26 cellular contexts compared by ENCODE assay signal in the genomic region with DNA sequence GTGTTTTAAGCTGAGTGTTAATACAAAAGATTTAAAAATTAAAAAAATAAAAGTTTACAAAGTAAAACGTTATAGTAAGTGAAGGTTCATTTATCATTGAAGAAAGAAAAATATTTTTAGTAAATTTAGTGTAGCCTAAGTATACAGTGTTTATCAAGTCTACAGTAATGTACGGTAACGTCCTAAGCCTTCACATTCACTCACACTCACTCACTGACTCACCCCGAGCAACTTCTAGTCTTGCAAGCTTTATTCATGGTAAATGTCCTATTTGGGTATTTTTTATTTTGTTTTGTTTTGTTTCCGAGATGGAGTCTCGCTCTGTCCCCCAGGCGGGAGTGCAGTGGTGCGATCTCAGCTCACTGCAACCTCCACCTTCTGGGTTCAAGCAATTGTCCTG. TPM values are rescaled to one million over a fixed set of nuclear protein-coding genes. Genes with fewer than 3 reads are reported as not detected.
A peak's percentile ranks its signal among the peaks of the same experiment; 100 is the strongest.
DNase-seq lines count a peak whose midpoint lies in the region; ATAC-seq, FAIRE-seq and TF ChIP-seq lines count a peak whose summit lies in the region.
"Had no signal": no experiment of that assay in that cellular context is flagged by ENCODE, and none has a peak within 500 bp of the region (broad histone marks: within the 10 kb centered on the region; RNA-seq: fewer than 3 reads in every experiment).

No MANE protein-coding gene starts in this region.

- WGBS in smooth muscle cell (ENCODE audit: low lambda C conversion rate) = 57% methylated on average over 8 of the region's 8 CpGs

- H3K9me2 ChIP-seq in PC-3 (replicated peaks; ENCODE audit: low read length) = no peaks in the 10 kb centered on the region

- no peak overlapping the region for H2AFZ ChIP-seq in smooth muscle cell (ENCODE audit: low read depth)
- no peak overlapping the region for H2AFZ ChIP-seq in PC-3 (ENCODE audit: low read length)

- peak; percentile 33 for DNase-seq in ELR (ENCODE audit: low read depth)
- DNase-seq in RKO (ENCODE audit: low spot score) = peak; percentile 17
- no peak for DNase-seq in smooth muscle cell (lab: John Stamatoyannopoulos, UW; ENCODE audit: unreplicated experiment)
- DNase-seq in PC-3 = no peak
- no peak for DNase-seq in activated T-cell treated with anti-CD3 and anti-CD28 coated beads, Interleukin-2, amount 50 U/mL, for 72 hours
- DNase-seq in activated CD4-positive, alpha-beta T cell treated with anti-CD3 and anti-CD28 coated beads, Interleukin-2, amount 50 U/mL, for 1 hour = no peak
- DNase-seq: BE2C; CD4-positive, CD25-positive, alpha-beta regulatory T cell; DMS79; H9; HFFc6; KBM-7; NCI-H1694; NCI-H2081; NCI-H2171; NCI-H345; NCI-H524; NCI-H774; NK-92 treated with Interleukin-12 subunit alpha and Interleukin-12 subunit beta, amount 100 ng/mL, for 24 hours; Peyer's patch had no signal

- no peaks in the 10 kb centered on the region for H3K27me3 ChIP-seq in smooth muscle cell (ENCODE audit: low read depth)
- no peaks in the 10 kb centered on the region for H3K27me3 ChIP-seq in PC-3 (ENCODE audit: low read length)
- H3K27me3 ChIP-seq: BE2C, Peyer's patch, SJSA1 had no signal

- H3K4me1 Mint-ChIP-seq in activated T-cell treated with anti-CD3 and anti-CD28 coated beads, Interleukin-2, amount 50 U/mL, for 72 hours (ENCODE audit: low read depth) = peaks cover 31% of the 10 kb centered on the region

- BruUV-seq in PC-3 (replicated peaks; lab: Mats Ljungman, UMichigan) = no TSS peak

- H3K27ac Mint-ChIP-seq in activated T-cell treated with anti-CD3 and anti-CD28 coated beads, Interleukin-2, amount 50 U/mL, for 72 hours = no peak overlapping the region
- H3K27ac Mint-ChIP-seq: H9, HFFc6 had no signal

- intact Hi-C loops in PC-3 (cut with micrococcal nuclease) = no loop called here

- peak; percentile 12 for FAIRE-seq in endometrium (lab: Jason Lieb, UNC)
- FAIRE-seq: A549, HepG2 had no signal

- no peaks in the 10 kb centered on the region for H3K27me3 Mint-ChIP-seq in activated T-cell treated with anti-CD3 and anti-CD28 coated beads, Interleukin-2, amount 50 U/mL, for 72 hours (ENCODE audit: low read depth)
- H3K27me3 Mint-ChIP-seq: CD4-positive, CD25-positive, alpha-beta regulatory T cell had no signal

- H3F3A ChIP-seq in smooth muscle cell (ENCODE audit: low read depth) = peaks cover 4% of the 10 kb centered on the region
- H3F3A ChIP-seq in PC-3 (ENCODE audit: low read length, unreplicated experiment) = no peaks in the 10 kb centered on the region

- no peaks in the 10 kb centered on the region for H3K79me2 ChIP-seq in smooth muscle cell (ENCODE audit: low read depth)
- H3K79me2 ChIP-seq in PC-3 (ENCODE audit: low read length) = no peaks in the 10 kb centered on the region

- H3K9me3 Mint-ChIP-seq in activated T-cell treated with anti-CD3 and anti-CD28 coated beads, Interleukin-2, amount 50 U/mL, for 72 hours = no peaks in the 10 kb centered on the region
- H3K9me3 Mint-ChIP-seq: CD4-positive, CD25-positive, alpha-beta regulatory T cell; H9; HFFc6 had no signal

- no peak overlapping the region for H3K4me3 Mint-ChIP-seq in activated T-cell treated with anti-CD3 and anti-CD28 coated beads, Interleukin-2, amount 50 U/mL, for 72 hours
- H3K4me3 Mint-ChIP-seq: CD4-positive, CD25-positive, alpha-beta regulatory T cell; H9; HFFc6 had no signal

- no peak overlapping the region for H3K9ac ChIP-seq in smooth muscle cell (ENCODE audit: low read depth)
- H3K9ac ChIP-seq in PC-3 (ENCODE audit: low read length) = no peak overlapping the region

- peaks cover 7% of the 10 kb centered on the region for H3K4me1 ChIP-seq in smooth muscle cell (ENCODE audit: low read depth)
- peaks cover 6% of the 10 kb centered on the region; the same call in 1 of the 2 replicates for H3K4me1 ChIP-seq in PC-3 (ENCODE audit: insufficient read depth, low read length)
- H3K4me1 ChIP-seq: BE2C had no signal

- no peaks in the 10 kb centered on the region for H3K9me3 ChIP-seq in smooth muscle cell (replicated peaks; ENCODE audit: low read depth)
- H3K9me3 ChIP-seq in PC-3 (ENCODE audit: low read length) = no peaks in the 10 kb centered on the region
- H3K9me3 ChIP-seq: A549, BE2C, Peyer's patch, SJSA1 had no signal

- H3K36me3 Mint-ChIP-seq in activated T-cell treated with anti-CD3 and anti-CD28 coated beads, Interleukin-2, amount 50 U/mL, for 72 hours (ENCODE audit: insufficient read depth in 2 of 2) = peaks cover 0 to 2% of the 10 kb centered on the region in 2 donors
- H3K36me3 Mint-ChIP-seq: CD4-positive, CD25-positive, alpha-beta regulatory T cell had no signal

- TF ChIP-seq CTCF in smooth muscle cell (IDR thresholded peaks at IDR 0.05; ENCODE audit: borderline replicate concordance, insufficient read depth, poor library complexity, severe bottlenecking) (no peak), PC-3 (conservative IDR thresholded peaks at IDR 0.05; ENCODE audit: low read depth, low read length) (no peak)

- POLR2A ChIA-PET in PC-3 (lab: Charles Lee; ENCODE audit: unreplicated experiment) = no interaction called here

- H3K4me3 ChIP-seq in smooth muscle cell (no peak overlapping the region), PC-3 (ENCODE audit: low read length) (no peak overlapping the region)
- H3K4me3 ChIP-seq: A549, Peyer's patch, SJSA1 had no signal

- H3K4me2 ChIP-seq in smooth muscle cell (peak overlapping the region; percentile 19), PC-3 (ENCODE audit: low read length) (no peak overlapping the region)
- H3K4me2 ChIP-seq: A549 had no signal

- no peaks in the 10 kb centered on the region for H4K20me1 ChIP-seq in smooth muscle cell (ENCODE audit: low read depth)
- no peaks in the 10 kb centered on the region for H4K20me1 ChIP-seq in PC-3 (ENCODE audit: low read length)

- H3K36me3 ChIP-seq in smooth muscle cell (ENCODE audit: low read depth) (no peaks in the 10 kb centered on the region), PC-3 (ENCODE audit: low read depth, low read length) (no peaks in the 10 kb centered on the region)
- H3K36me3 ChIP-seq: BE2C, Peyer's patch, SJSA1 had no signal

- H3K27ac ChIP-seq in smooth muscle cell (ENCODE audit: low read depth) (peak overlapping the region; percentile 70), PC-3 (ENCODE audit: low read length) (no peak overlapping the region)
- H3K27ac ChIP-seq: A549, Peyer's patch, SJSA1 had no signal

- CTCF ChIA-PET in PC-3 (lab: Charles Lee) = no interaction called here

- ATAC-seq in PC-3 = no peak
- no peak for ATAC-seq in activated T-cell treated with anti-CD3 and anti-CD28 coated beads, Interleukin-2, amount 50 U/mL, for 72 hours (replicated peaks in 1 of 2)
- ATAC-seq: A549, HepG2, Right ventricle myocardium inferior had no signal

RNA-seq across cellular contexts. Expression of a gene that starts 8.8 kb away (rescaled TPM):
- 9.8 and 16.1 TPM in 2 replicates for total RNA-seq in smooth muscle cell
- 21.8 and 22.6 TPM in 2 replicates for polyA plus RNA-seq in smooth muscle cell
- 4.2 and 6.1 TPM in 2 replicates for total RNA-seq in PC-3 (2014; rRNA removed)
- total RNA-seq in activated T-cell treated with anti-CD3 and anti-CD28 coated beads, Interleukin-2, amount 50 U/mL, for 72 hours = 1 to 10 TPM; 6.2 to 7.4 TPM

RNA-seq across cellular contexts. Expression of a gene that starts 13.8 kb away (rescaled TPM):
- 0.27 and 1.5 TPM in 2 replicates for total RNA-seq in smooth muscle cell
- 0.14 and 1.0 TPM in 2 replicates for polyA plus RNA-seq in smooth muscle cell
- total RNA-seq in PC-3 (2014; rRNA removed) = not detected in 2 replicates
- total RNA-seq in activated T-cell treated with anti-CD3 and anti-CD28 coated beads, Interleukin-2, amount 50 U/mL, for 72 hours = 10 to 100 TPM; 20.9 to 21.9 TPM
- total RNA-seq: H9, HepG2, HFFc6, HT-29, Peyer's patch, SJSA1 had no signal
- polyA plus RNA-seq: A549, HepG2 had no signal

RNA-seq across cellular contexts. Expression of a gene that starts 33.9 kb away (rescaled TPM):
- total RNA-seq in smooth muscle cell = 29.9 and 40.6 TPM in 2 replicates
- polyA plus RNA-seq in smooth muscle cell = 28.9 and 31.2 TPM in 2 replicates
- total RNA-seq in PC-3 (2014; rRNA removed) = 64.1 and 71.6 TPM in 2 replicates
- total RNA-seq in activated T-cell treated with anti-CD3 and anti-CD28 coated beads, Interleukin-2, amount 50 U/mL, for 72 hours = 10 to 100 TPM; 67.9 to 71.3 TPM
- polyA plus RNA-seq: CD4-positive, CD25-positive, alpha-beta regulatory T cell had no signal

RNA-seq across cellular contexts. Expression of a gene that starts 46.2 kb away (rescaled TPM):
- total RNA-seq in smooth muscle cell = 16.8 and 23.0 TPM in 2 replicates
- 51.1 and 57.6 TPM in 2 replicates for polyA plus RNA-seq in smooth muscle cell
- 12.6 and 19.5 TPM in 2 replicates for total RNA-seq in PC-3 (2014; rRNA removed)
- 10 to 100 TPM; 25.6 to 30.0 TPM for total RNA-seq in activated T-cell treated with anti-CD3 and anti-CD28 coated beads, Interleukin-2, amount 50 U/mL, for 72 hours

Comparison
In these comparisons a context has a peak if more than half of its experiments do, and no peak if none do; other contexts are left out.
1. DNase-seq: peak in ELR (single experiment) and RKO (single experiment); none in smooth muscle cell (single experiment), PC-3 (single experiment), activated T-cell treated with anti-CD3 and anti-CD28 coated beads, Interleukin-2, amount 50 U/mL, for 72 hours (0 of 2) and activated CD4-positive, alpha-beta T cell treated with anti-CD3 and anti-CD28 coated beads, Interleukin-2, amount 50 U/mL, for 1 hour (single experiment).